ENCODE assay signal across 29 cellular contexts in genomic region chr18:55592572-55592971, GRCh38. TPM values are rescaled to one million over a fixed set of nuclear protein-coding genes. Genes with fewer than 3 reads are reported as not detected.
DNase-seq lines count a peak whose midpoint lies in the region; ATAC-seq and TF ChIP-seq lines count a peak whose summit lies in the region.
"Had no signal": no experiment of that assay in that cellular context is flagged by ENCODE, and none has a peak within 500 bp of the region (broad histone marks: within the 10 kb centered on the region; RNA-seq: fewer than 3 reads in every experiment).

No MANE protein-coding gene starts in this region.

- ATAC-seq in left cardiac atrium: no peak
- no peak for ATAC-seq in GM19395 (IDR thresholded peaks at IDR 0.05; ENCODE audit: unreplicated experiment)
- ATAC-seq: activated naive CD4-positive, alpha-beta T cell treated with anti-CD3 and anti-CD28 coated beads, Interleukin-2, amount 50 U/mL, for 72 hours; activated T-helper 17 cell treated with anti-CD3 and anti-CD28 coated beads, Interleukin-2, amount 50 U/mL, for 72 hours; GM23338; pancreas; stimulated activated naive CD8-positive, alpha-beta T cell treated with anti-CD3 and anti-CD28 coated beads, Interleukin-15, Interleukin-2, amounts not matched to agents 100 U/mL and 50 U/mL, for 24 hours had no signal

- TF ChIP-seq CTCF in right atrium auricular region (IDR thresholded peaks at IDR 0.05) (no peak), fibroblast of pulmonary artery (IDR thresholded peaks at IDR 0.05; ENCODE audit: low read length, missing control alignments) (no peak)

- H3K9me3 ChIP-seq in right atrium auricular region (no peaks in the 10 kb centered on the region), HAP-1 (no peaks in the 10 kb centered on the region)
- H3K9me3 ChIP-seq: Caco-2, esophagus muscularis mucosa, MG63, pancreas had no signal

- intact Hi-C loops in left cardiac atrium (cut with DNase I): no loop called here

- H3K27me3 ChIP-seq in right atrium auricular region: no peaks in the 10 kb centered on the region
- H3K27me3 ChIP-seq in HAP-1 (ENCODE audit: low read depth): no peaks in the 10 kb centered on the region
- H3K27me3 ChIP-seq: esophagus muscularis mucosa, hepatocyte, MG63, pancreas had no signal

- H3K36me3 ChIP-seq in right atrium auricular region: no peaks in the 10 kb centered on the region
- no peaks in the 10 kb centered on the region for H3K36me3 ChIP-seq in HAP-1 (replicated peaks)
- H3K36me3 ChIP-seq: esophagus muscularis mucosa, MG63, pancreas had no signal

- H3K4me1 ChIP-seq in right atrium auricular region (no peaks in the 10 kb centered on the region), HAP-1 (peaks cover 9% of the 10 kb centered on the region)
- H3K4me1 ChIP-seq: Caco-2, pancreas had no signal

- DNase-seq in left cardiac atrium (peak; percentile 27), right atrium auricular region (ENCODE audit: low spot score) (no peak), astrocyte of the hippocampus (ENCODE audit: low read depth, low spot score) (peak; percentile 10), fibroblast of pulmonary artery (ENCODE audit: low read depth) (peak; percentile 84), HAP-1 (ENCODE audit: low spot score in 2 of 2) (no peak), GM19240 (ENCODE audit: insufficient read length, low spot score) (no peak)
- DNase-seq in activated effector memory CD4-positive, alpha-beta T cell treated with Interleukin-2 at 50 U/mL for 16 hours: no peak
- DNase-seq: activated CD4-positive, alpha-beta T cell treated with anti-CD3 and anti-CD28 coated beads for 4 hours; anterior cingulate cortex; Caco-2; endodermal cell; GDM1; MG63; NCI-H2029 treated with DMSO at 0.1 percent for 48 hours; NCI-H345; NCI-H69; pancreas; Right ventricle myocardium superior; stimulated activated CD4-positive, alpha-beta T cell treated with anti-CD3 and anti-CD28 coated beads, Interleukin-1b, Interleukin-23, amount 100 ng/mL, for 48 hours; stimulated activated naive CD8-positive, alpha-beta T cell treated with anti-CD3 and anti-CD28 coated beads, Interleukin-15, Interleukin-2, amounts not matched to agents 100 U/mL and 50 U/mL, for 24 hours; T-helper 2 cell; WERI-Rb-1 had no signal

- H3K27ac ChIP-seq in right atrium auricular region: no peak overlapping the region
- H3K27ac ChIP-seq: esophagus muscularis mucosa, hepatocyte, KMS-11, pancreas, WERI-Rb-1 had no signal

- no peak overlapping the region for H3K4me3 ChIP-seq in right atrium auricular region
- no peak overlapping the region for H3K4me3 ChIP-seq in fibroblast of pulmonary artery (replicated peaks; ENCODE audit: low read depth, low read length)
- no peak overlapping the region for H3K4me3 ChIP-seq in HAP-1
- H3K4me3 ChIP-seq: esophagus muscularis mucosa, GM23338, hepatocyte, MG63, pancreas had no signal

- in situ Hi-C loops in HAP-1 (cut with MboI; ENCODE audit: low sequenced_read_pairs): loop anchor here (25.0 kb wide), 1 partner anchor 180 kb away; no protein-coding TSS in a partner anchor

RNA-seq across cellular contexts. Expression of gene TCF4, which starts 4.6 kb away (rescaled TPM):
- total RNA-seq in left cardiac atrium (10 to 100 TPM; 58.5 to 77.4 TPM), right atrium auricular region (10 to 100 TPM; 57.7 to 66.3 TPM)

Comparison
In these comparisons a context has a peak if more than half of its experiments do, and no peak if none do; other contexts are left out.
1. DNase-seq: peak in left cardiac atrium (single experiment), astrocyte of the hippocampus (single experiment) and fibroblast of pulmonary artery (single experiment); none in right atrium auricular region (single experiment), HAP-1 (0 of 2), activated effector memory CD4-positive, alpha-beta T cell treated with Interleukin-2 at 50 U/mL for 16 hours (single experiment) and GM19240 (single experiment).